Comparison of ENCODE assay signal across 8 cellular contexts in genomic region chr10:103367782-103368518, GRCh38. TPM values are rescaled to one million over a fixed set of nuclear protein-coding genes. Genes with fewer than 3 reads are reported as not detected.
DNase-seq lines count a peak whose midpoint lies in the region; ATAC-seq and TF ChIP-seq lines count a peak whose summit lies in the region.

TAF5 (plus strand) TSS chr10:103367976; CDS start chr10:103367990, 14 bp downstream.

- H3K9ac ChIP-seq in adipocyte (ENCODE audit: low read length) (peak within 1 kb of the TSS; percentile 92), parathyroid adenoma (peak within 1 kb of the TSS; percentile 7)

- peak within 1 kb of the TSS; percentile 93 for H2AFZ ChIP-seq in parathyroid adenoma

- H3K27ac ChIP-seq in cardiac muscle cell (peak within 1 kb of the TSS; percentile 70), parathyroid adenoma (peak within 1 kb of the TSS; percentile 75), tibial nerve (peak within 1 kb of the TSS; percentile 84 to 92 (median 89))

- DNase-seq in GM13976 (ENCODE audit: low spot score) (peak; percentile 91), NCI-H1436 treated with DMSO at 0.1 percent for 48 hours (lab: John Stamatoyannopoulos, UW) (peak; percentile 92), T follicular helper cell (ENCODE audit: low read depth) (peak; percentile 85), adipocyte (ENCODE audit: low read depth) (peak; percentile 98), cardiac muscle cell (ENCODE audit: low read depth in 1 of 2, low spot score in 1 of 2) (peak; percentile 94 to 97), tibial nerve (ENCODE audit: low spot score in 2 of 2) (peak; percentile 79 to 93)

- H3K36me3 ChIP-seq in adipocyte (ENCODE audit: control insufficient read depth, insufficient read depth, low read length, severe bottlenecking) = no peaks in the 10 kb centered on the region
- H3K36me3 ChIP-seq in cardiac muscle cell = no peaks in the 10 kb centered on the region
- H3K36me3 ChIP-seq in parathyroid adenoma (ENCODE audit: control insufficient read depth, insufficient read depth, low read length) = no peaks in the 10 kb centered on the region
- H3K36me3 ChIP-seq in tibial nerve = no peaks in the 10 kb centered on the region

- WGBS in tibial nerve, 2 donors = 0 to 1% methylated on average over 26 to 46 of the region's 81 CpGs

- H3K4me1 ChIP-seq in adipocyte (ENCODE audit: control insufficient read depth, insufficient read depth, low read length) = peaks cover 4% of the 10 kb centered on the region
- H3K4me1 ChIP-seq in cardiac muscle cell (ENCODE audit: low read depth) = peaks cover 6% of the 10 kb centered on the region
- no peaks in the 10 kb centered on the region for H3K4me1 ChIP-seq in parathyroid adenoma
- peaks cover 0 to 24% (median 10%) of the 10 kb centered on the region in 4 donors for H3K4me1 ChIP-seq in tibial nerve

- TF ChIP-seq EP300 in tibial nerve (IDR thresholded peaks at IDR 0.05) = peak; percentile 74 to 99

- H3K27me3 ChIP-seq in adipocyte (replicated peaks; ENCODE audit: control insufficient read depth, insufficient read depth, low read length) = no peaks in the 10 kb centered on the region
- no peaks in the 10 kb centered on the region for H3K27me3 ChIP-seq in cardiac muscle cell
- no peaks in the 10 kb centered on the region for H3K27me3 ChIP-seq in parathyroid adenoma (ENCODE audit: control insufficient read depth, insufficient read depth, low read length)
- H3K27me3 ChIP-seq in tibial nerve = no peaks in the 10 kb centered on the region

- TF ChIP-seq POLR2A in tibial nerve (IDR thresholded peaks at IDR 0.05) = peak; percentile 77 to 92

- in situ Hi-C loops in GM13976 (cut with MboI; ENCODE audit: low sequenced_read_pairs, unreplicated experiment) = no loop called here

- H3K4me2 ChIP-seq in parathyroid adenoma (ENCODE audit: low read length) = peak within 1 kb of the TSS; percentile 89

- H3K4me3 ChIP-seq in adipocyte (ENCODE audit: low read length) (peak within 1 kb of the TSS; percentile 93), cardiac muscle cell (peak within 1 kb of the TSS; percentile 80), parathyroid adenoma (ENCODE audit: low read depth, low read length) (peak within 1 kb of the TSS; percentile 79), tibial nerve (peak within 1 kb of the TSS; percentile 88 to 98 (median 92))

- H3K79me2 ChIP-seq in parathyroid adenoma = peaks cover 14% of the 10 kb centered on the region

- no peak for TF ChIP-seq CTCF in GM13976 (IDR thresholded peaks at IDR 0.05; ENCODE audit: borderline replicate concordance, control extremely low read depth, extremely low read depth, insufficient read depth, missing control alignments)
- TF ChIP-seq CTCF in cardiac muscle cell (IDR thresholded peaks at IDR 0.05; ENCODE audit: low read depth, low read length) = no peak
- peak; percentile 28 for TF ChIP-seq CTCF in parathyroid adenoma (IDR thresholded peaks at IDR 0.05)
- peak in 3 of 5 experiments; percentile 16 to 64 (median 40) for TF ChIP-seq CTCF in tibial nerve (IDR thresholded peaks at IDR 0.05)

- ATAC-seq in HG02852 (IDR thresholded peaks at IDR 0.05; ENCODE audit: unreplicated experiment) = peak; percentile 47

- H3K9me3 ChIP-seq in adipocyte (ENCODE audit: control insufficient read depth, low read length) = no peaks in the 10 kb centered on the region
- no peaks in the 10 kb centered on the region for H3K9me3 ChIP-seq in cardiac muscle cell (ENCODE audit: low read depth)
- H3K9me3 ChIP-seq in parathyroid adenoma (ENCODE audit: control insufficient read depth, low read length) = no peaks in the 10 kb centered on the region
- H3K9me3 ChIP-seq in tibial nerve = no peaks in the 10 kb centered on the region

RNA-seq across cellular contexts. Expression of gene TAF5, which starts in this region (rescaled TPM):
- total RNA-seq in cardiac muscle cell = 4.7 and 7.1 TPM in 2 replicates
- 4.6 TPM in 2 replicates for polyA plus RNA-seq in cardiac muscle cell
- 1 to 10 TPM; 3.9 to 9.4 (median 7.0) TPM for total RNA-seq in tibial nerve

Comparison
In these comparisons a context has a peak if more than half of its experiments do, and no peak if none do; other contexts are left out.
1. Peak in every context shown above with its lines: DNase-seq, ATAC-seq, H3K4me3 ChIP-seq and H3K27ac ChIP-seq.
2. CTCF ChIP-seq: peak in parathyroid adenoma (single experiment) and tibial nerve (3 of 5); none in GM13976 (single experiment) and cardiac muscle cell (single experiment).